Comparison of ENCODE assay signal across 8 cellular contexts in the genomic region with DNA sequence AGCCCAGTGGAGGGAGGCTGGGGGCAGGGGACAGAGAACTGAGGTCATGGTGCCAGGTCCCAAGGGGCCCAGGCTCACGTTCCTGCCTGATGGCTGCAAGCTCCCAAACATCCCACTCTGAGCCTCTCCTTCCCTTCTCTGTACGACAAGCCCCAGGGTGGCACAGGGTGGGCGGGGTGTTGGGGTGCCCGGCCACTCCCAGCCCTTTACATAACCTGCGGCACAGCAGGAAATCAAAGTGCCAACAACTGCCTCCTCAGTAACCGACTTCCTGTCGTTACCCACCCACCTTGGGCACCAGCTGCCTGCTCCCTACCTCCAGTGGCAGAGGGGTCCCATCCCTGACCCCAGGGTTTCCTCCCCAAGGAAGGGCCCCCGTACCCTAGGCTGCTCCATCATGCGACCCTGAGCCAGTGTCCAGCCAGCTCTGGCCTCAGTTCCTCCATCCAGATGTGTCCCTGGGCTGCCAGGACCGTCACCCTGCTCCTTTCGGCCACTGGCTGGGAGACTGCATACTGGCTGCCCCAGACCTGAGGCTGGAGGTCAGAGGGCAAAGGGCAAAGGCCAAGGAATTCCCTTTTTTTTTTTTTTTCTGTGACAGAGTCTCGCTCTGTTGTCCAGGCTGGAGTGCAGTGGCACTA.
A peak's percentile ranks its signal among the peaks of the same experiment; 100 is the strongest.
DNase-seq lines count a peak whose midpoint lies in the region; ATAC-seq and TF ChIP-seq lines count a peak whose summit lies in the region.

No MANE protein-coding gene starts in this region.

- H3K4me1 Mint-ChIP-seq in activated T-cell treated with anti-CD3 and anti-CD28 coated beads, Interleukin-2, amount 50 U/mL, for 24 hours (ENCODE audit: low read depth), result peaks cover 10% of the 10 kb centered on the region

- H3K36me3 Mint-ChIP-seq in activated T-cell treated with anti-CD3 and anti-CD28 coated beads, Interleukin-2, amount 50 U/mL, for 24 hours (ENCODE audit: low read depth), result no peaks in the 10 kb centered on the region

- H3K27ac Mint-ChIP-seq in activated T-cell treated with anti-CD3 and anti-CD28 coated beads, Interleukin-2, amount 50 U/mL, for 24 hours, result peak overlapping the region; percentile 84

- H3K4me3 Mint-ChIP-seq in activated T-cell treated with anti-CD3 and anti-CD28 coated beads, Interleukin-2, amount 50 U/mL, for 24 hours, result no peak overlapping the region

- DNase-seq in NCI-H774 (lab: John Stamatoyannopoulos, UW) (peak; percentile 29), hepatic stellate cell (ENCODE audit: low spot score) (peak; percentile 32), NOMO-1 treated with DMSO at 0.1 percent for 48 hours (lab: John Stamatoyannopoulos, UW; ENCODE audit: unreplicated experiment) (no peak)
- peak; percentile 63 for DNase-seq in activated T-cell treated with anti-CD3 and anti-CD28 coated beads, Interleukin-2, amount 50 U/mL, for 24 hours
- peak; percentile 12 for DNase-seq in stimulated activated naive CD4-positive, alpha-beta T cell treated with Interleukin-2 at 50 U/mL for 16 hours (lab: John Stamatoyannopoulos, UW)

- no peaks in the 10 kb centered on the region for H3K27me3 Mint-ChIP-seq in activated T-cell treated with anti-CD3 and anti-CD28 coated beads, Interleukin-2, amount 50 U/mL, for 24 hours

- ATAC-seq in GM21423 (IDR thresholded peaks at IDR 0.05; ENCODE audit: unreplicated experiment) (no peak), SK-N-SH treated with all-trans-retinoic acid at 6 μM for 48 hours (no peak), HG03457 (IDR thresholded peaks at IDR 0.05; ENCODE audit: unreplicated experiment) (no peak)

- no peaks in the 10 kb centered on the region for H3K9me3 Mint-ChIP-seq in activated T-cell treated with anti-CD3 and anti-CD28 coated beads, Interleukin-2, amount 50 U/mL, for 24 hours

TF ChIP-seq in SK-N-SH treated with all-trans-retinoic acid at 6 μM for 48 hours, 23 proteins besides CTCF, POLR2A, EP300 and RAD21:
- TF ChIP-seq ISL1 (CRISPR knock-in tag; IDR thresholded peaks at IDR 0.05) (no peak), GLIS3 (CRISPR knock-in tag; IDR thresholded peaks at IDR 0.05) (no peak), ZNF565 (CRISPR knock-in tag; conservative IDR thresholded peaks at IDR 0.05; ENCODE audit: low read depth) (no peak), ZNF70 (CRISPR knock-in tag; IDR thresholded peaks at IDR 0.05) (no peak), ZC3H10 (CRISPR knock-in tag; IDR thresholded peaks at IDR 0.05) (no peak), CSDC2 (CRISPR knock-in tag; IDR thresholded peaks at IDR 0.05) (no peak)
- TF ChIP-seq, protein P1, sequence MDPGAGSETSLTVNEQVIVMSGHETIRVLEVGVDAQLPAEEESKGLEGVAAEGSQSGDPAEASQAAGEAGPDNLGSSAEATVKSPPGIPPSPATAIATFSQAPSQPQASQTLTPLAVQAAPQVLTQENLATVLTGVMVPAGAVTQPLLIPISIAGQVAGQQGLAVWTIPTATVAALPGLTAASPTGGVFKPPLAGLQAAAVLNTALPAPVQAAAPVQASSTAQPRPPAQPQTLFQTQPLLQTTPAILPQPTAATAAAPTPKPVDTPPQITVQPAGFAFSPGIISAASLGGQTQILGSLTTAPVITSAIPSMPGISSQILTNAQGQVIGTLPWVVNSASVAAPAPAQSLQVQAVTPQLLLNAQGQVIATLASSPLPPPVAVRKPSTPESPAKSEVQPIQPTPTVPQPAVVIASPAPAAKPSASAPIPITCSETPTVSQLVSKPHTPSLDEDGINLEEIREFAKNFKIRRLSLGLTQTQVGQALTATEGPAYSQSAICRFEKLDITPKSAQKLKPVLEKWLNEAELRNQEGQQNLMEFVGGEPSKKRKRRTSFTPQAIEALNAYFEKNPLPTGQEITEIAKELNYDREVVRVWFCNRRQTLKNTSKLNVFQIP (CRISPR knock-in tag; IDR thresholded peaks at IDR 0.05; ENCODE audit: borderline replicate concordance, low read depth), result no peak
TF ChIP-seq in SK-N-SH treated with all-trans-retinoic acid at 6 μM for 48 hours: peak in this region for 0.
